In genomic region chr2:216695401-216695821, GRCh38 we compare ENCODE assay signal across 8 cellular contexts. TPM values are rescaled to one million over a fixed set of nuclear protein-coding genes. Genes with fewer than 3 reads are reported as not detected.
A peak's percentile ranks its signal among the peaks of the same experiment; 100 is the strongest.
DNase-seq lines count a peak whose midpoint lies in the region; ATAC-seq and TF ChIP-seq lines count a peak whose summit lies in the region.

IGFBP5 (minus strand) TSS chr2:216695549; CDS start chr2:216694775, 774 bp downstream.

- no peak within 1 kb of the TSS for H2BK20ac ChIP-seq in H9 (ENCODE audit: low read depth, low read length, poor library complexity, severe bottlenecking)

- no peak within 1 kb of the TSS for H2AK5ac ChIP-seq in H9 (ENCODE audit: insufficient read length, low read length)

- H3K36me3 ChIP-seq in kidney epithelial cell (ENCODE audit: control insufficient read depth, insufficient read depth, low read length) (no peaks in the 10 kb centered on the region), smooth muscle cell (ENCODE audit: low read depth) (no peaks in the 10 kb centered on the region)

- no peak within 1 kb of the TSS for H2BK12ac ChIP-seq in H9 (ENCODE audit: insufficient read length, low read depth, low read length)

- intact Hi-C loops in activated CD4-positive, alpha-beta T cell treated with anti-CD3 and anti-CD28 coated beads for 36 hours (cut with DNase I, micrococcal nuclease): loop anchor here (2.0 to 10.0 kb wide), 5 partner anchors 63 to 1017 kb away; partner anchors contain the start of gene IGFBP2 (in 1 of the 2)

- H3K79me2 ChIP-seq in H9 (ENCODE audit: insufficient read depth, low read length) (no peaks in the 10 kb centered on the region), smooth muscle cell (ENCODE audit: low read depth) (peaks cover 40% of the 10 kb centered on the region)

- H3K27ac Mint-ChIP-seq in H9: peak within 1 kb of the TSS in 1 of 3 experiments; percentile 78; a peak in 2 of 7 replicates
- no peak within 1 kb of the TSS for H3K27ac Mint-ChIP-seq in activated CD4-positive, alpha-beta T cell treated with anti-CD3 and anti-CD28 coated beads for 36 hours

- H4K20me1 ChIP-seq in H9 (ENCODE audit: control insufficient read depth, insufficient read depth, insufficient read length) (no peaks in the 10 kb centered on the region), smooth muscle cell (ENCODE audit: low read depth) (peaks cover 15% of the 10 kb centered on the region)

- H3K18ac ChIP-seq in H9 (ENCODE audit: insufficient read length, low read depth, low read length): no peak within 1 kb of the TSS

- H2BK15ac ChIP-seq in H9 (ENCODE audit: low read depth, low read length): no peak within 1 kb of the TSS

- peaks cover 74% of the 10 kb centered on the region for H3K27me3 Mint-ChIP-seq in H9 (ENCODE audit: low read depth)
- H3K27me3 Mint-ChIP-seq in activated CD4-positive, alpha-beta T cell treated with anti-CD3 and anti-CD28 coated beads for 36 hours: peaks cover 50% of the 10 kb centered on the region

- DNase-seq in H9 (peak; percentile 86), NCI-H524 treated with DMSO at 0.1 percent for 48 hours (lab: John Stamatoyannopoulos, UW) (peak; percentile 63), kidney epithelial cell (ENCODE audit: low read depth) (no peak), smooth muscle cell (lab: John Stamatoyannopoulos, UW; ENCODE audit: unreplicated experiment) (peak; percentile 72), HK-2 (ENCODE audit: unreplicated experiment) (no peak)
- DNase-seq in activated CD4-positive, alpha-beta T cell treated with anti-CD3 and anti-CD28 coated beads for 36 hours: no peak
- no peak for DNase-seq in effector CD4-positive, alpha-beta T cell

- H3K4me1 Mint-ChIP-seq in H9: peaks cover 37 to 48% of the 10 kb centered on the region in 2 experiments
- peaks cover 32% of the 10 kb centered on the region for H3K4me1 Mint-ChIP-seq in activated CD4-positive, alpha-beta T cell treated with anti-CD3 and anti-CD28 coated beads for 36 hours

- H4K8ac ChIP-seq in H9 (replicated peaks; ENCODE audit: insufficient read length, low read depth, low read length): no peak within 1 kb of the TSS

- POLR2A ChIA-PET in activated CD4-positive, alpha-beta T cell treated with anti-CD3 and anti-CD28 coated beads for 36 hours (lab: Charles Lee): interaction anchor here (0.7 kb wide), 1 partner anchor 230 kb away, joined by 3 read pairs; no protein-coding TSS in a partner anchor

- no peak within 1 kb of the TSS for H2AFZ ChIP-seq in H9 (ENCODE audit: low read length)
- H2AFZ ChIP-seq in smooth muscle cell (ENCODE audit: low read depth): peak within 1 kb of the TSS; percentile 38

- H3K79me1 ChIP-seq in H9 (ENCODE audit: insufficient read depth, low read depth, low read length, poor library complexity, severe bottlenecking): no peaks in the 10 kb centered on the region

- WGBS in H9 (ENCODE audit: extremely low coverage, insufficient read length, low lambda C conversion rate): no CpG with 5 or more reads among the region's 16 CpGs
- WGBS in smooth muscle cell (ENCODE audit: low lambda C conversion rate): 4% methylated on average over 12 of the region's 16 CpGs

- peak within 1 kb of the TSS; percentile 65 to 89 for H3K4me3 Mint-ChIP-seq in H9
- H3K4me3 Mint-ChIP-seq in activated CD4-positive, alpha-beta T cell treated with anti-CD3 and anti-CD28 coated beads for 36 hours: no peak within 1 kb of the TSS

- H3K23ac ChIP-seq in H9 (ENCODE audit: insufficient read length, low read depth, low read length): no peak within 1 kb of the TSS

- H3K9ac ChIP-seq in H9 (ENCODE audit: extremely low read depth, insufficient read length, low read length) (no peak within 1 kb of the TSS), smooth muscle cell (ENCODE audit: low read depth) (peak within 1 kb of the TSS; percentile 61)

- H3K27me3 ChIP-seq in H9 (ENCODE audit: insufficient read depth, low read length) (peaks cover 3% of the 10 kb centered on the region; the same call in 1 of the 2 replicates), kidney epithelial cell (ENCODE audit: control insufficient read depth, insufficient read depth, low read length) (no peaks in the 10 kb centered on the region), smooth muscle cell (ENCODE audit: low read depth) (no peaks in the 10 kb centered on the region)

- H3K56ac ChIP-seq in H9 (ENCODE audit: insufficient read length, low read depth, low read length): no peak within 1 kb of the TSS

- H2BK120ac ChIP-seq in H9 (ENCODE audit: low read depth, low read length, poor library complexity, severe bottlenecking): no peak within 1 kb of the TSS

- H3K36me3 Mint-ChIP-seq in H9 (ENCODE audit: insufficient read depth in 1 of 3, low read depth in 3 of 3): no peaks in the 10 kb centered on the region
- no peaks in the 10 kb centered on the region for H3K36me3 Mint-ChIP-seq in activated CD4-positive, alpha-beta T cell treated with anti-CD3 and anti-CD28 coated beads for 36 hours (ENCODE audit: low read depth)

- H3K9me3 ChIP-seq in H9 (ENCODE audit: control insufficient read depth, low read depth, low read length) (no peaks in the 10 kb centered on the region), smooth muscle cell (replicated peaks; ENCODE audit: low read depth) (no peaks in the 10 kb centered on the region)

- peak; percentile 39; the same call in 2 of the 3 replicates for TF ChIP-seq CTCF in H9 (conservative IDR thresholded peaks at IDR 0.05)
- TF ChIP-seq CTCF in kidney epithelial cell (IDR thresholded peaks at IDR 0.05; ENCODE audit: insufficient read depth, low read length, poor library complexity, severe bottlenecking): peak; percentile 36
- TF ChIP-seq CTCF in smooth muscle cell (IDR thresholded peaks at IDR 0.05; ENCODE audit: borderline replicate concordance, insufficient read depth, poor library complexity, severe bottlenecking): peak; percentile 17

- peaks cover 34% of the 10 kb centered on the region for H3K23me2 ChIP-seq in H9 (ENCODE audit: insufficient read length, low read depth, low read length, poor library complexity, severe bottlenecking)

- CTCF ChIA-PET in activated CD4-positive, alpha-beta T cell treated with anti-CD3 and anti-CD28 coated beads for 36 hours (lab: Charles Lee): interaction anchor here (0.7 to 1.8 kb wide), 3 partner anchors 10 to 187 kb away, joined by 3 to 6 read pairs (median 5); no protein-coding TSS in a partner anchor

- H3T11ph ChIP-seq in H9 (ENCODE audit: low read length): no peak within 1 kb of the TSS

- H3K14ac ChIP-seq in H9 (ENCODE audit: insufficient read depth, low read length): no peak within 1 kb of the TSS; the same call in 1 of the 2 replicates

- H3K4me2 ChIP-seq in H9 (ENCODE audit: insufficient read depth, insufficient read length, low read length) (peak within 1 kb of the TSS; percentile 55), smooth muscle cell (peak within 1 kb of the TSS; percentile 97)

- H3K4me3 ChIP-seq in kidney epithelial cell (ENCODE audit: low read depth, low read length): peak within 1 kb of the TSS; percentile 53
- H3K4me3 ChIP-seq in smooth muscle cell: peak within 1 kb of the TSS; percentile 56

- H4K91ac ChIP-seq in H9 (ENCODE audit: insufficient read length, low read depth, low read length): no peak within 1 kb of the TSS

- peaks cover 3% of the 10 kb centered on the region; the same call in 1 of the 2 replicates for H3K4me1 ChIP-seq in H9 (ENCODE audit: insufficient read depth, low read length)
- H3K4me1 ChIP-seq in smooth muscle cell (ENCODE audit: low read depth): peaks cover 46% of the 10 kb centered on the region

- no peak within 1 kb of the TSS for H3K4ac ChIP-seq in H9 (ENCODE audit: low read depth, low read length)

- no peak within 1 kb of the TSS for H4K5ac ChIP-seq in H9 (ENCODE audit: insufficient read length, low read depth, low read length)

- H3K27ac ChIP-seq in H9 (ENCODE audit: insufficient read length, low read depth, low read length) (no peak within 1 kb of the TSS), cingulate gyrus (ENCODE audit: low read depth, low read length) (peak within 1 kb of the TSS; percentile 60), smooth muscle cell (ENCODE audit: low read depth) (peak within 1 kb of the TSS; percentile 92)

- no peak for ATAC-seq in activated CD4-positive, alpha-beta T cell treated with anti-CD3 and anti-CD28 coated beads for 36 hours

- H2BK5ac ChIP-seq in H9 (ENCODE audit: insufficient read length, low read length): no peak within 1 kb of the TSS

- H3K9me3 Mint-ChIP-seq in H9: no peaks in the 10 kb centered on the region; a peak in 2 of 5 replicates
- no peaks in the 10 kb centered on the region for H3K9me3 Mint-ChIP-seq in activated CD4-positive, alpha-beta T cell treated with anti-CD3 and anti-CD28 coated beads for 36 hours (ENCODE audit: low read depth)

- H3F3A ChIP-seq in smooth muscle cell (ENCODE audit: low read depth): peaks cover 20% of the 10 kb centered on the region

RNA-seq across cellular contexts. Expression of gene IGFBP5, which starts in this region (rescaled TPM):
- total RNA-seq in H9 (2021) (0.61 and 0.90 TPM in 2 replicates), kidney epithelial cell (51.7 and 72.3 TPM in 2 replicates), smooth muscle cell (766 and 787 TPM in 2 replicates)
- polyA plus RNA-seq in smooth muscle cell: 381 and 426 TPM in 2 replicates
- not detected for total RNA-seq in activated CD4-positive, alpha-beta T cell treated with anti-CD3 and anti-CD28 coated beads for 36 hours

Comparison
In these comparisons a context has a peak if more than half of its experiments do, and no peak if none do; other contexts are left out.
1. RNA of gene IGFBP5 (total RNA-seq): 766 to 787 TPM in smooth muscle cell and 51.7 to 72.3 TPM in kidney epithelial cell; 0.61 to 0.90 TPM in H9 and not detected in activated CD4-positive, alpha-beta T cell treated with anti-CD3 and anti-CD28 coated beads for 36 hours; every median in the first group is over 10 times any median in the second.
2. RNA of gene IGFBP5 (total RNA-seq): 766 to 787 TPM in smooth muscle cell; 51.7 to 72.3 TPM in kidney epithelial cell; every median in the first group is over 10 times any median in the second.
3. Peak in DNase-seq and H3K4me2 ChIP-seq in H9; RNA of the gene not detected or under 1 TPM.
4. DNase-seq: peak in NCI-H524 treated with DMSO at 0.1 percent for 48 hours (single experiment) and smooth muscle cell (single experiment); none in kidney epithelial cell (single experiment), activated CD4-positive, alpha-beta T cell treated with anti-CD3 and anti-CD28 coated beads for 36 hours (single experiment), effector CD4-positive, alpha-beta T cell (single experiment) and HK-2 (single experiment).
5. Peak in every context shown above with its lines, with median percentiles within 50 percentile points of each other: CTCF ChIP-seq.